ENCODE assay signal across 14 cellular contexts in the genomic region with DNA sequence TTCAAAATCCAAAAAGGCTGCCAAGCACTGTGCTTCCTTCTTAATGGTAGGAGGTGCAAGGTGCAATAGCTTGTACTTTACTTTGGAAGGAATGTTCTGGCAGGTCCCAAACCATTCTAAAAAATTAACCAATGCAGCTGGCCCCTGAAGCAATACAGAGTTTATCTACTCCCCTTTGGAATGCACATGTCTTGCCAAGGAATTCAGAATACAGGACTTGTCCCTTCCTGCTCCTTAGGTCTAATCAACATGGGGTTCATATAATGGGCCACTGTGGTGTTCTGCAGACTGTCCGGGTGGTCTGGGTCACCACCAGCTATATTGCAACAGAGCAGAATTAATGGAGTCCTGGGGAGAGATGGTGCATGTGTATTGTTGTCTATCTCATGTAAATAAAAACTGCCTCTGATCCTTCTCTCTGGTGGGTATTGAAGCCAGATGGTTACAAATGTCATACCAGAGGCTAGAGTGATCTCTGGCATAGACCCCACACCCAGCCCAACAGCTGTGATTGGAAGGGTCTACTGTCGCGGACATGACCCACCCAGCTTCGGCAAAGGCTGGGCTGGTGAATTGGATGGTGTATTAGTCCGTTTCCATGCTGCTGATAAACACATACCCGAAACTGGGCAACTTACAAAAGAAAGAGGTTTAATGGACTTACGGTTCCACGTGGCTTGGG.
DNase-seq lines count a peak whose midpoint lies in the region; TF ChIP-seq lines count a peak whose summit lies in the region.
"Had no signal": no experiment of that assay in that cellular context is flagged by ENCODE, and none has a peak within 500 bp of the region (broad histone marks: within the 10 kb centered on the region; RNA-seq: fewer than 3 reads in every experiment).

No MANE protein-coding gene starts in this region.

- H3K4me3 ChIP-seq in astrocyte of the spinal cord (ENCODE audit: low read depth, low read length) (no peak overlapping the region), fibroblast of the aortic adventitia (ENCODE audit: low read depth, low read length) (no peak overlapping the region), transverse colon (no peak overlapping the region)
- H3K4me3 ChIP-seq: colonic mucosa had no signal

- no peak overlapping the region for H3K27ac ChIP-seq in transverse colon
- H3K27ac ChIP-seq: colonic mucosa had no signal

- no peaks in the 10 kb centered on the region for H3K36me3 ChIP-seq in transverse colon
- H3K36me3 ChIP-seq: colonic mucosa had no signal

- WGBS in transverse colon (ENCODE audit: low coverage in 1 of 2), 2 donors = 78 to 100% methylated on average over 3 to 8 of the region's 8 CpGs

- no peak for TF ChIP-seq POLR2A in transverse colon (IDR thresholded peaks at IDR 0.05)

- H3K4me1 ChIP-seq in transverse colon = peaks cover 0 to 8% (median 2%) of the 10 kb centered on the region in 4 donors
- H3K4me1 ChIP-seq: colonic mucosa had no signal

- TF ChIP-seq EP300 in transverse colon (IDR thresholded peaks at IDR 0.05; ENCODE audit: low read depth) = no peak

- H3K27me3 ChIP-seq in transverse colon = peaks cover 2% of the 10 kb centered on the region
- H3K27me3 ChIP-seq: colonic mucosa had no signal

- intact Hi-C loops in transverse colon (cut with DNase I; ENCODE audit: low total_unique reads) = no loop called here

- no peaks in the 10 kb centered on the region for H3K9me3 ChIP-seq in transverse colon
- H3K9me3 ChIP-seq: colonic mucosa had no signal

- DNase-seq in HCEC 1CT (peak; percentile 24), astrocyte of the spinal cord (ENCODE audit: low read depth, low spot score) (peak; percentile 38), fibroblast of the aortic adventitia (ENCODE audit: low read depth) (peak; percentile 90), pulmonary artery endothelial cell (ENCODE audit: low read depth, low spot score) (peak; percentile 11), DMS79 (lab: John Stamatoyannopoulos, UW) (no peak), NCI-H2107 (lab: John Stamatoyannopoulos, UW) (no peak), SW480 (ENCODE audit: low spot score) (no peak), transverse colon (no peak)
- DNase-seq: activated CD8-positive, alpha-beta T cell treated with anti-CD3 and anti-CD28 coated beads for 36 hours; activated naive CD4-positive, alpha-beta T cell treated with Interleukin-2 at 50 U/mL for 16 hours; colonic mucosa; COR-L47; NCI-H2171; T-helper 9 cell had no signal

- in situ Hi-C loops in astrocyte of the spinal cord (cut with HindIII; ENCODE audit: low sequenced_read_pairs) = no loop called here
- in situ Hi-C loops in transverse colon (cut with MboI; ENCODE audit: low pct_ligation_motif_present in 1 of 4, low pct_unique_long_range_greater_than_20kb in 1 of 4, low sequenced_read_pairs in 3 of 4) = no loop called here

- TF ChIP-seq CTCF in astrocyte of the spinal cord (IDR thresholded peaks at IDR 0.05; ENCODE audit: low read depth, low read length) = no peak
- TF ChIP-seq CTCF in fibroblast of the aortic adventitia (IDR thresholded peaks at IDR 0.05; ENCODE audit: insufficient read depth, low read length) = no peak
- TF ChIP-seq CTCF in transverse colon (IDR thresholded peaks at IDR 0.05) = no peak

Comparison
In these comparisons a context has a peak if more than half of its experiments do, and no peak if none do; other contexts are left out.
1. DNase-seq: peak in HCEC 1CT (single experiment), astrocyte of the spinal cord (single experiment), fibroblast of the aortic adventitia (single experiment) and pulmonary artery endothelial cell (single experiment); none in DMS79 (single experiment), NCI-H2107 (single experiment), SW480 (single experiment) and transverse colon (single experiment).